In the genomic region with DNA sequence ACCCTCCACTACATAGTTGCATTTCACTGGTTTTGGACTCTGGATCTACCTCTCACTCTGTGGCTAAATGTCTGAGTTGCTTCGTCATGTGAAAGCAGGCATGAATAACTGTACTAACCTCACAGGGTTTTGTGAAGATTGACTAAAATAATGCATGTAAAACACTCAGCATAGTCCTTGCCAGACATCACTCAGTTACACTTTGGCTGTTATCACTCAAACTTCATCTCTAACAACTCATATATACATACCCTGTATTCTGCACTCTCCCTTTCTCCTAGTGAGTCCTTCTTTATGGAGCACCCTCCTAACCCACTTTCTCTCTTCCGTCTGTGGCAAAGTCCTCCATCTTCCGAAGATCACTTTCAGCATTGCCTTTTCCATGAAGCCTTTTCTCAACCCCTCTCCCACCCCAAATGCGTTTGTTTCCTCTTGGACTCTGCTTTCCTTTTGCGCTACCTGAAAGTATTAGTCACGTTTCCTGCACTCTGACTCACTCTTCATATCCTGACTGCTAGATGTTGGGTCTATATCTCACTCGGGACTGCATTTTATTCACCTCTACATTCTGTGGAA, we compare ENCODE assay signal across 1 cellular context.
TF ChIP-seq lines count a peak whose summit lies in the region.

No MANE protein-coding gene starts in this region.

TF ChIP-seq in K562, 482 proteins besides CTCF, POLR2A, EP300 and RAD21 (continued from another document and continues in another):
- TF ChIP-seq FOXK2 (conservative IDR thresholded peaks at IDR 0.05 in 1 of 2, IDR thresholded peaks at IDR 0.05 in 1 of 2; ENCODE audit: low read depth in 2 of 2) = 0 out of 4 replicates have a peak, but pooled peaks have one; percentile 20 to 25
- no peak for TF ChIP-seq RBM15 (IDR thresholded peaks at IDR 0.05; ENCODE audit: insufficient read depth, low read length)
- TF ChIP-seq ZNF444 (CRISPR knock-in tag; IDR thresholded peaks at IDR 0.05) = no peak
- peak; percentile 36; the same call in 1 of the 2 replicates for TF ChIP-seq NCOA1 (IDR thresholded peaks at IDR 0.05; ENCODE audit: low read depth)
- no peak for TF ChIP-seq CC2D1A (IDR thresholded peaks at IDR 0.05)
- TF ChIP-seq MIER1 (IDR thresholded peaks at IDR 0.05; ENCODE audit: low read depth) = no peak
- TF ChIP-seq, protein P1, sequence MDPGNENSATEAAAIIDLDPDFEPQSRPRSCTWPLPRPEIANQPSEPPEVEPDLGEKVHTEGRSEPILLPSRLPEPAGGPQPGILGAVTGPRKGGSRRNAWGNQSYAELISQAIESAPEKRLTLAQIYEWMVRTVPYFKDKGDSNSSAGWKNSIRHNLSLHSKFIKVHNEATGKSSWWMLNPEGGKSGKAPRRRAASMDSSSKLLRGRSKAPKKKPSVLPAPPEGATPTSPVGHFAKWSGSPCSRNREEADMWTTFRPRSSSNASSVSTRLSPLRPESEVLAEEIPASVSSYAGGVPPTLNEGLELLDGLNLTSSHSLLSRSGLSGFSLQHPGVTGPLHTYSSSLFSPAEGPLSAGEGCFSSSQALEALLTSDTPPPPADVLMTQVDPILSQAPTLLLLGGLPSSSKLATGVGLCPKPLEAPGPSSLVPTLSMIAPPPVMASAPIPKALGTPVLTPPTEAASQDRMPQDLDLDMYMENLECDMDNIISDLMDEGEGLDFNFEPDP (CRISPR knock-in tag; IDR thresholded peaks at IDR 0.05) = no peak
- TF ChIP-seq TEAD4 (IDR thresholded peaks at IDR 0.05; ENCODE audit: low read length) = peak; percentile 45; the same call in 1 of the 2 replicates
- TF ChIP-seq TEAD4 (CRISPR knock-in tag; IDR thresholded peaks at IDR 0.05; ENCODE audit: borderline replicate concordance) = no peak
- TF ChIP-seq, protein P2, sequence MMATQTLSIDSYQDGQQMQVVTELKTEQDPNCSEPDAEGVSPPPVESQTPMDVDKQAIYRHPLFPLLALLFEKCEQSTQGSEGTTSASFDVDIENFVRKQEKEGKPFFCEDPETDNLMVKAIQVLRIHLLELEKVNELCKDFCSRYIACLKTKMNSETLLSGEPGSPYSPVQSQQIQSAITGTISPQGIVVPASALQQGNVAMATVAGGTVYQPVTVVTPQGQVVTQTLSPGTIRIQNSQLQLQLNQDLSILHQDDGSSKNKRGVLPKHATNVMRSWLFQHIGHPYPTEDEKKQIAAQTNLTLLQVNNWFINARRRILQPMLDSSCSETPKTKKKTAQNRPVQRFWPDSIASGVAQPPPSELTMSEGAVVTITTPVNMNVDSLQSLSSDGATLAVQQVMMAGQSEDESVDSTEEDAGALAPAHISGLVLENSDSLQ (IDR thresholded peaks at IDR 0.05) = peak; percentile 28; the same call in 1 of the 2 replicates
- no peak for TF ChIP-seq SMAD4 (CRISPR knock-in tag; conservative IDR thresholded peaks at IDR 0.05)
- peak; percentile 44 for TF ChIP-seq BCOR (IDR thresholded peaks at IDR 0.05)
- no peak for TF ChIP-seq ELF1 (tag; IDR thresholded peaks at IDR 0.05)
- TF ChIP-seq LCOR (CRISPR knock-in tag; IDR thresholded peaks at IDR 0.05) = no peak
- TF ChIP-seq HNRNPLL (IDR thresholded peaks at IDR 0.05; ENCODE audit: low read depth, low read length, poor library complexity, severe bottlenecking) = no peak
- no peak for TF ChIP-seq MTF1 (CRISPR knock-in tag; IDR thresholded peaks at IDR 0.05; ENCODE audit: borderline replicate concordance)
- TF ChIP-seq ZNF778 (CRISPR knock-in tag; IDR thresholded peaks at IDR 0.05) = no peak
- no peak for TF ChIP-seq ZNF644 (tag; IDR thresholded peaks at IDR 0.05; ENCODE audit: low read depth)
- TF ChIP-seq LARP7 (IDR thresholded peaks at IDR 0.05) = no peak
- TF ChIP-seq EWSR1 (IDR thresholded peaks at IDR 0.05; ENCODE audit: borderline replicate concordance, low read depth, partially characterized antibody) = no peak
- TF ChIP-seq JUNB (CRISPR knock-in tag; conservative IDR thresholded peaks at IDR 0.05) = peak; percentile 57; the same call in 1 of the 2 replicates
- no peak for TF ChIP-seq TSC22D4 (tag; IDR thresholded peaks at IDR 0.05)
- no peak for TF ChIP-seq RBBP5 (IDR thresholded peaks at IDR 0.05; ENCODE audit: borderline replicate concordance, insufficient read depth, low read length, poor library complexity, severe bottlenecking)
- TF ChIP-seq U2AF1 (optimal IDR thresholded peaks at IDR 0.05; ENCODE audit: low read depth, low read length) = no peak
- no peak for TF ChIP-seq PML (IDR thresholded peaks at IDR 0.05; ENCODE audit: low read length)
- TF ChIP-seq XRCC4 (IDR thresholded peaks at IDR 0.05; ENCODE audit: extremely low read depth, insufficient read depth, insufficient read length) = no peak
- no peak for TF ChIP-seq POLR2B (IDR thresholded peaks at IDR 0.05; ENCODE audit: low read depth, partially characterized antibody)
- TF ChIP-seq, protein P3, sequence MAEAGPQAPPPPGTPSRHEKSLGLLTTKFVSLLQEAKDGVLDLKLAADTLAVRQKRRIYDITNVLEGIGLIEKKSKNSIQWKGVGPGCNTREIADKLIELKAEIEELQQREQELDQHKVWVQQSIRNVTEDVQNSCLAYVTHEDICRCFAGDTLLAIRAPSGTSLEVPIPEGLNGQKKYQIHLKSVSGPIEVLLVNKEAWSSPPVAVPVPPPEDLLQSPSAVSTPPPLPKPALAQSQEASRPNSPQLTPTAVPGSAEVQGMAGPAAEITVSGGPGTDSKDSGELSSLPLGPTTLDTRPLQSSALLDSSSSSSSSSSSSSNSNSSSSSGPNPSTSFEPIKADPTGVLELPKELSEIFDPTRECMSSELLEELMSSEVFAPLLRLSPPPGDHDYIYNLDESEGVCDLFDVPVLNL (CRISPR knock-in tag; IDR thresholded peaks at IDR 0.05; ENCODE audit: low read depth) = no peak
- TF ChIP-seq ZNF174 (CRISPR knock-in tag; IDR thresholded peaks at IDR 0.05) = no peak
- TF ChIP-seq IRF2 (CRISPR knock-in tag; IDR thresholded peaks at IDR 0.05) = no peak
- TF ChIP-seq, protein P4, sequence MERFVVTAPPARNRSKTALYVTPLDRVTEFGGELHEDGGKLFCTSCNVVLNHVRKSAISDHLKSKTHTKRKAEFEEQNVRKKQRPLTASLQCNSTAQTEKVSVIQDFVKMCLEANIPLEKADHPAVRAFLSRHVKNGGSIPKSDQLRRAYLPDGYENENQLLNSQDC (CRISPR knock-in tag; IDR thresholded peaks at IDR 0.05) = no peak
- no peak for TF ChIP-seq FOXM1 (IDR thresholded peaks at IDR 0.05; ENCODE audit: low read depth)
- TF ChIP-seq FOXM1 (CRISPR knock-in tag; IDR thresholded peaks at IDR 0.05; ENCODE audit: low read depth) = no peak
- peak; percentile 88 for TF ChIP-seq BHLHE40 (IDR thresholded peaks at IDR 0.05; ENCODE audit: low read length)
- TF ChIP-seq NR4A1 (CRISPR knock-in tag; IDR thresholded peaks at IDR 0.05) = no peak
- TF ChIP-seq NR4A1 (tag; IDR thresholded peaks at IDR 0.05) = no peak
- no peak for TF ChIP-seq PHF8 (IDR thresholded peaks at IDR 0.05; ENCODE audit: borderline replicate concordance, low read length)
- no peak for TF ChIP-seq CTBP1 (IDR thresholded peaks at IDR 0.05; ENCODE audit: borderline replicate concordance)
- no peak for TF ChIP-seq IFI16 (CRISPR knock-in tag; IDR thresholded peaks at IDR 0.05)
- TF ChIP-seq SIX5 (IDR thresholded peaks at IDR 0.05; ENCODE audit: borderline replicate concordance in 1 of 2, insufficient read depth in 1 of 2, low read depth in 1 of 2, low read length in 2 of 2) = no peak
- TF ChIP-seq, protein P5, sequence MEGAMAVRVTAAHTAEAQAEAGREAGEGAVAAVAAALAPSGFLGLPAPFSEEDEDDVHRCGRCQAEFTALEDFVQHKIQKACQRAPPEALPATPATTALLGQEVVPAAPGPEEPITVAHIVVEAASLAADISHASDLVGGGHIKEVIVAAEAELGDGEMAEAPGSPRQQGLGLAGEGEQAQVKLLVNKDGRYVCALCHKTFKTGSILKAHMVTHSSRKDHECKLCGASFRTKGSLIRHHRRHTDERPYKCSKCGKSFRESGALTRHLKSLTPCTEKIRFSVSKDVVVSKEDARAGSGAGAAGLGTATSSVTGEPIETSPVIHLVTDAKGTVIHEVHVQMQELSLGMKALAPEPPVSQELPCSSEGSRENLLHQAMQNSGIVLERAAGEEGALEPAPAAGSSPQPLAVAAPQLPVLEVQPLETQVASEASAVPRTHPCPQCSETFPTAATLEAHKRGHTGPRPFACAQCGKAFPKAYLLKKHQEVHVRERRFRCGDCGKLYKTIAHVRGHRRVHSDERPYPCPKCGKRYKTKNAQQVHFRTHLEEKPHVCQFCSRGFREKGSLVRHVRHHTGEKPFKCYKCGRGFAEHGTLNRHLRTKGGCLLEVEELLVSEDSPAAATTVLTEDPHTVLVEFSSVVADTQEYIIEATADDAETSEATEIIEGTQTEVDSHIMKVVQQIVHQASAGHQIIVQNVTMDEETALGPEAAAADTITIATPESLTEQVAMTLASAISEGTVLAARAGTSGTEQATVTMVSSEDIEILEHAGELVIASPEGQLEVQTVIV (CRISPR knock-in tag; IDR thresholded peaks at IDR 0.05; ENCODE audit: borderline replicate concordance) = no peak
- TF ChIP-seq SAP30 (IDR thresholded peaks at IDR 0.05; ENCODE audit: borderline replicate concordance, insufficient read depth, low read depth, low read length, poor library complexity, severe bottlenecking) = no peak
- TF ChIP-seq HDAC1 (IDR thresholded peaks at IDR 0.05) = peak in 1 of 2 experiments; percentile 47; a peak in 2 of 4 replicates
- no peak for TF ChIP-seq NFXL1 (CRISPR knock-in tag; IDR thresholded peaks at IDR 0.05)
- TF ChIP-seq KAT2B (IDR thresholded peaks at IDR 0.05; ENCODE audit: low read depth, low read length) = no peak
- TF ChIP-seq ZNF24 (IDR thresholded peaks at IDR 0.05) = no peak
- TF ChIP-seq DACH1 (IDR thresholded peaks at IDR 0.05; ENCODE audit: partially characterized antibody) = peak; percentile 24
- TF ChIP-seq, protein P6, sequence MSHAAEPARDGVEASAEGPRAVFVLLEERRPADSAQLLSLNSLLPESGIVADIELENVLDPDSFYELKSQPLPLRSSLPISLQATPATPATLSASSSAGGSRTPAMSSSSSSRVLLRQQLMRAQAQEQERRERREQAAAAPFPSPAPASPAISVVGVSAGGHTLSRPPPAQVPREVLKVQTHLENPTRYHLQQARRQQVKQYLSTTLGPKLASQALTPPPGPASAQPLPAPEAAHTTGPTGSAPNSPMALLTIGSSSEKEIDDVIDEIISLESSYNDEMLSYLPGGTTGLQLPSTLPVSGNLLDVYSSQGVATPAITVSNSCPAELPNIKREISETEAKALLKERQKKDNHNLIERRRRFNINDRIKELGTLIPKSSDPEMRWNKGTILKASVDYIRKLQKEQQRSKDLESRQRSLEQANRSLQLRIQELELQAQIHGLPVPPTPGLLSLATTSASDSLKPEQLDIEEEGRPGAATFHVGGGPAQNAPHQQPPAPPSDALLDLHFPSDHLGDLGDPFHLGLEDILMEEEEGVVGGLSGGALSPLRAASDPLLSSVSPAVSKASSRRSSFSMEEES (CRISPR knock-in tag; IDR thresholded peaks at IDR 0.05) = no peak
- TF ChIP-seq ZNF436 (CRISPR knock-in tag; IDR thresholded peaks at IDR 0.05) = no peak
- TF ChIP-seq KLF6 (CRISPR knock-in tag; IDR thresholded peaks at IDR 0.05; ENCODE audit: borderline replicate concordance) = no peak
- TF ChIP-seq RUNX1 (IDR thresholded peaks at IDR 0.05; ENCODE audit: low read depth) = no peak
- TF ChIP-seq, protein P7, sequence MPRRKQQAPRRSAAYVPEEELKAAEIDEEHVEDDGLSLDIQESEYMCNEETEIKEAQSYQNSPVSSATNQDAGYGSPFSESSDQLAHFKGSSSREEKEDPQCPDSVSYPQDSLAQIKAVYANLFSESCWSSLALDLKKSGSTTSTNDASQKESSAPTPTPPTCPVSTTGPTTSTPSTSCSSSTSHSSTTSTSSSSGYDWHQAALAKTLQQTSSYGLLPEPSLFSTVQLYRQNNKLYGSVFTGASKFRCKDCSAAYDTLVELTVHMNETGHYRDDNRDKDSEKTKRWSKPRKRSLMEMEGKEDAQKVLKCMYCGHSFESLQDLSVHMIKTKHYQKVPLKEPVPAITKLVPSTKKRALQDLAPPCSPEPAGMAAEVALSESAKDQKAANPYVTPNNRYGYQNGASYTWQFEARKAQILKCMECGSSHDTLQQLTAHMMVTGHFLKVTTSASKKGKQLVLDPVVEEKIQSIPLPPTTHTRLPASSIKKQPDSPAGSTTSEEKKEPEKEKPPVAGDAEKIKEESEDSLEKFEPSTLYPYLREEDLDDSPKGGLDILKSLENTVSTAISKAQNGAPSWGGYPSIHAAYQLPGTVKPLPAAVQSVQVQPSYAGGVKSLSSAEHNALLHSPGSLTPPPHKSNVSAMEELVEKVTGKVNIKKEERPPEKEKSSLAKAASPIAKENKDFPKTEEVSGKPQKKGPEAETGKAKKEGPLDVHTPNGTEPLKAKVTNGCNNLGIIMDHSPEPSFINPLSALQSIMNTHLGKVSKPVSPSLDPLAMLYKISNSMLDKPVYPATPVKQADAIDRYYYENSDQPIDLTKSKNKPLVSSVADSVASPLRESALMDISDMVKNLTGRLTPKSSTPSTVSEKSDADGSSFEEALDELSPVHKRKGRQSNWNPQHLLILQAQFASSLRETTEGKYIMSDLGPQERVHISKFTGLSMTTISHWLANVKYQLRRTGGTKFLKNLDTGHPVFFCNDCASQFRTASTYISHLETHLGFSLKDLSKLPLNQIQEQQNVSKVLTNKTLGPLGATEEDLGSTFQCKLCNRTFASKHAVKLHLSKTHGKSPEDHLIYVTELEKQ (CRISPR knock-in tag; IDR thresholded peaks at IDR 0.05) = no peak
- TF ChIP-seq CHD4 (IDR thresholded peaks at IDR 0.05; ENCODE audit: insufficient read depth, insufficient replicate concordance, low read depth, low read length, poor library complexity, severe bottlenecking) = no peak
- TF ChIP-seq, protein P8, sequence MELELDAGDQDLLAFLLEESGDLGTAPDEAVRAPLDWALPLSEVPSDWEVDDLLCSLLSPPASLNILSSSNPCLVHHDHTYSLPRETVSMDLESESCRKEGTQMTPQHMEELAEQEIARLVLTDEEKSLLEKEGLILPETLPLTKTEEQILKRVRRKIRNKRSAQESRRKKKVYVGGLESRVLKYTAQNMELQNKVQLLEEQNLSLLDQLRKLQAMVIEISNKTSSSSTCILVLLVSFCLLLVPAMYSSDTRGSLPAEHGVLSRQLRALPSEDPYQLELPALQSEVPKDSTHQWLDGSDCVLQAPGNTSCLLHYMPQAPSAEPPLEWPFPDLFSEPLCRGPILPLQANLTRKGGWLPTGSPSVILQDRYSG (tag; conservative IDR thresholded peaks at IDR 0.05; ENCODE audit: low read depth) = no peak
- TF ChIP-seq FOXJ2 (tag; IDR thresholded peaks at IDR 0.05) = no peak
- TF ChIP-seq, protein P9, sequence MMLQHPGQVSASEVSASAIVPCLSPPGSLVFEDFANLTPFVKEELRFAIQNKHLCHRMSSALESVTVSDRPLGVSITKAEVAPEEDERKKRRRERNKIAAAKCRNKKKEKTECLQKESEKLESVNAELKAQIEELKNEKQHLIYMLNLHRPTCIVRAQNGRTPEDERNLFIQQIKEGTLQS (IDR thresholded peaks at IDR 0.05) = peak; percentile 95
- TF ChIP-seq, protein P9 (CRISPR knock-in tag; conservative IDR thresholded peaks at IDR 0.05) = no peak
- TF ChIP-seq HEY1 (CRISPR knock-in tag; IDR thresholded peaks at IDR 0.05; ENCODE audit: borderline replicate concordance) = no peak
- no peak for TF ChIP-seq ZNF253 (CRISPR knock-in tag; conservative IDR thresholded peaks at IDR 0.05)
